Comparison of ENCODE assay signal across 9 cellular contexts in the genomic region with DNA sequence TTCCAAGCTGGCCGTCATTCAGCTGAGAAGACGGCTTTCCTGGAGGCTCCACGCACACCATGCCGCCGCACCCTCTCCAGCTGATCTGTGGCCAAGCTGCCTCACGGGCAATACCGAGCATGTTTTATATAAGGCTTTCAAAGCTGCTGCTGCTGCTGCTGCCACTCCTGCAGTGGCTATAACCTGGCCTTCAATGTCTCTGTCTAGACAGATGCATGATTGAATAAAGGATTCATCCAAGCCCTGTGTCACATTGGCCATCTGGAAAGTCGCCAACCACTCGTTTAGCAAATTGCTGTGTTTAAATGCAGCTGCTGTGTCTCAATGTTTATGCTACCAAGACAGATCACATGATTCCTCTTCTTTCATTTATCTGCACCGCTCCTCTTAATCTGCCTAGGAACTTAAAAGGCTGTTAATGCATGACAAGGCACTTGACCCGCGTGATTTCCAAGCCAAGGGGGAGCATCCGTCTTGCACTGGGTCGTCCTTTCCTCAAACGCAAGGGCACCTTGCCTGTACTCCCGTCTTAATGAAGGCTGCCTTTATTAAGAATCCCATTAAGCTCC.
DNase-seq lines count a peak whose midpoint lies in the region; ATAC-seq, FAIRE-seq and TF ChIP-seq lines count a peak whose summit lies in the region.
"Had no signal": no experiment of that assay in that cellular context is flagged by ENCODE, and none has a peak within 500 bp of the region (broad histone marks: within the 10 kb centered on the region; RNA-seq: fewer than 3 reads in every experiment).

No MANE protein-coding gene starts in this region.

- TF ChIP-seq CTCF in vagina (IDR thresholded peaks at IDR 0.05) = no peak

- H3K4me1 ChIP-seq in vagina = peaks cover 40% of the 10 kb centered on the region

- H3K4me3 ChIP-seq in vagina = peak overlapping the region in 1 of 2 donors; percentile 13

- peak overlapping the region; percentile 77 for H3K27ac ChIP-seq in vagina

- H3K27ac Mint-ChIP-seq in activated CD4-positive, alpha-beta T cell treated with anti-CD3 and anti-CD28 coated beads, Interleukin-2, amount 10 ng/mL, durations not matched to agents 7 days and 5 days = no peak overlapping the region

- TF ChIP-seq POLR2A in vagina (IDR thresholded peaks at IDR 0.05) = no peak

- H3K27me3 ChIP-seq in vagina = no peaks in the 10 kb centered on the region

- no peaks in the 10 kb centered on the region for H3K9me3 ChIP-seq in vagina

- H3K4me3 Mint-ChIP-seq in activated CD4-positive, alpha-beta T cell treated with anti-CD3 and anti-CD28 coated beads, Interleukin-2, amount 10 ng/mL, durations not matched to agents 7 days and 5 days = no peak overlapping the region
- H3K4me3 Mint-ChIP-seq: central memory CD8-positive, alpha-beta T cell had no signal

- H3K27me3 Mint-ChIP-seq in activated CD4-positive, alpha-beta T cell treated with anti-CD3 and anti-CD28 coated beads, Interleukin-2, amount 10 ng/mL, durations not matched to agents 7 days and 5 days = peaks cover 6% of the 10 kb centered on the region

- H3K4me1 Mint-ChIP-seq in activated CD4-positive, alpha-beta T cell treated with anti-CD3 and anti-CD28 coated beads, Interleukin-2, amount 10 ng/mL, durations not matched to agents 7 days and 5 days = peaks cover 50% of the 10 kb centered on the region

- intact Hi-C loops in vagina (cut with DNase I) = loop anchor here (10.0 kb wide), 2 partner anchors 142 to 372 kb away; a partner anchor contains a TSS

- no peak for ATAC-seq in HG03175 (IDR thresholded peaks at IDR 0.05; ENCODE audit: unreplicated experiment)
- no peak for ATAC-seq in HG02852 (IDR thresholded peaks at IDR 0.05; ENCODE audit: unreplicated experiment)

- no peaks in the 10 kb centered on the region for H3K9me3 Mint-ChIP-seq in activated CD4-positive, alpha-beta T cell treated with anti-CD3 and anti-CD28 coated beads, Interleukin-2, amount 10 ng/mL, durations not matched to agents 7 days and 5 days
- H3K9me3 Mint-ChIP-seq: central memory CD8-positive, alpha-beta T cell had no signal

- DNase-seq in activated CD8-positive, alpha-beta memory T cell treated with anti-CD3 and anti-CD28 coated beads, Interleukin-2, amount 50 U/mL, for 48 hours = peak; percentile 50
- no peak for DNase-seq in activated CD8-positive, alpha-beta memory T cell treated with anti-CD3 and anti-CD28 coated beads, Interleukin-2, amount 50 U/mL, for 4 hours
- peak; percentile 62 for DNase-seq in SW480 (ENCODE audit: low spot score)
- no peak for DNase-seq in vagina (ENCODE audit: extremely low spot score in 2 of 2)
- no peak for DNase-seq in activated CD4-positive, alpha-beta T cell treated with anti-CD3 and anti-CD28 coated beads, Interleukin-2, amount 10 ng/mL, durations not matched to agents 7 days and 5 days

- H3K36me3 ChIP-seq in vagina = no peaks in the 10 kb centered on the region

- FAIRE-seq in islet of Langerhans (lab: Jason Lieb, UNC) = peak; percentile 98

- POLR2A ChIA-PET in activated CD4-positive, alpha-beta T cell treated with anti-CD3 and anti-CD28 coated beads, Interleukin-2, amount 10 ng/mL, durations not matched to agents 7 days and 5 days (lab: Charles Lee) = no interaction called here

- CTCF ChIA-PET in activated CD4-positive, alpha-beta T cell treated with anti-CD3 and anti-CD28 coated beads, Interleukin-2, amount 10 ng/mL, durations not matched to agents 7 days and 5 days (lab: Charles Lee) = interaction anchor here (1.5 to 1.6 kb wide), 3 partner anchors 16 to 181 kb away, joined by 3 to 4 read pairs (median 4); no protein-coding TSS in a partner anchor

- H3K36me3 Mint-ChIP-seq in activated CD4-positive, alpha-beta T cell treated with anti-CD3 and anti-CD28 coated beads, Interleukin-2, amount 10 ng/mL, durations not matched to agents 7 days and 5 days (ENCODE audit: low read depth) = no peaks in the 10 kb centered on the region

Comparison
In these comparisons a context has a peak if more than half of its experiments do, and no peak if none do; other contexts are left out.
1. DNase-seq: peak in activated CD8-positive, alpha-beta memory T cell treated with anti-CD3 and anti-CD28 coated beads, Interleukin-2, amount 50 U/mL, for 48 hours (single experiment) and SW480 (single experiment); none in activated CD8-positive, alpha-beta memory T cell treated with anti-CD3 and anti-CD28 coated beads, Interleukin-2, amount 50 U/mL, for 4 hours (single experiment), vagina (0 of 2) and activated CD4-positive, alpha-beta T cell treated with anti-CD3 and anti-CD28 coated beads, Interleukin-2, amount 10 ng/mL, durations not matched to agents 7 days and 5 days (single experiment).